In the genomic region with DNA sequence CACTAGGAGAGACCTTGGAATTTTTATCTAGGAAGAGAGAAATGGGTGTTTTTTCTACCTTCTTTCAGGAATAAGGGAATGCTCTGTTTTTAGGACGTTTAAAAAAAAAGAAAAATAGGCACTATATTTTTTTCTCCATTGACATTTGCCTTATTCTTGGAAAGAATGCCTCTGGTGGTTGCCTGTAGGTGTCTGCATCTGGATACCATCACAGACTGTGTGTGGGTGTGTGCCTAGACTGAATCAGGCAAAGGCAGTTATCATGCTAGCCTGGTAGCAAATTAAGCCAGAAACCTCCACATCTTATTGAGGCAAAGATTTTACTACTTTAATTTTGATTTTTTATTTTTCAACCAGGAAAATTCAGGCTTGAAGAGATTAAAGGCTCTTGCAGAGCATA, we compare ENCODE assay signal across 20 cellular contexts.
DNase-seq lines count a peak whose midpoint lies in the region; ATAC-seq and TF ChIP-seq lines count a peak whose summit lies in the region.
"Had no signal": no experiment of that assay in that cellular context is flagged by ENCODE, and none has a peak within 500 bp of the region (broad histone marks: within the 10 kb centered on the region; RNA-seq: fewer than 3 reads in every experiment).

No MANE protein-coding gene starts in this region.

- H3K4me1 Mint-ChIP-seq in immature natural killer cell = no peaks in the 10 kb centered on the region
- H3K4me1 Mint-ChIP-seq: activated T-helper 17 cell treated with anti-CD3 and anti-CD28 coated beads, Interleukin-2, amount 50 U/mL, for 72 hours had no signal

- no peak for TF ChIP-seq POLR2A in IMR-90 (IDR thresholded peaks at IDR 0.05; ENCODE audit: low read depth, low read length)

- POLR2A ChIA-PET in IMR-90 (lab: Charles Lee; ENCODE audit: unreplicated experiment) = no interaction called here

- H2BK5ac ChIP-seq in IMR-90 (ENCODE audit: low read depth, low read length, poor library complexity, severe bottlenecking) = no peak overlapping the region

- H4K8ac ChIP-seq in IMR-90 (ENCODE audit: low read depth in 2 of 2, low read length in 2 of 2) = no peak overlapping the region

- H2AFZ ChIP-seq in IMR-90 (replicated peaks; ENCODE audit: low read length, poor library complexity) = no peak overlapping the region

- no peak overlapping the region for H2BK20ac ChIP-seq in IMR-90 (ENCODE audit: low read depth, low read length)

- no peaks in the 10 kb centered on the region for H3K79me1 ChIP-seq in IMR-90 (ENCODE audit: low read depth in 1 of 2, low read length in 2 of 2)

- H4K91ac ChIP-seq in IMR-90 (ENCODE audit: insufficient read depth, low read depth, low read length) = no peak overlapping the region

- H3K27me3 ChIP-seq in IMR-90 (ENCODE audit: control insufficient read depth, insufficient read depth, low read length) = no peaks in the 10 kb centered on the region
- no peaks in the 10 kb centered on the region for H3K27me3 ChIP-seq in HAP-1 (ENCODE audit: low read depth)
- H3K27me3 ChIP-seq: cardiac muscle cell, heart left ventricle, SJCRH30, tibial artery had no signal

- peak; percentile 48 for DNase-seq in AG20443 (ENCODE audit: low spot score)
- DNase-seq in IMR-90 = peak; percentile 25
- peak; percentile 18 for DNase-seq in choroid plexus epithelial cell (ENCODE audit: low read depth)
- peak; percentile 38 for DNase-seq in inferior parietal cortex (ENCODE audit: extremely low spot score)
- DNase-seq in HAP-1 (ENCODE audit: low spot score in 2 of 2) = no peak
- DNase-seq in immature natural killer cell = no peak
- no peak for DNase-seq in activated naive CD4-positive, alpha-beta T cell treated with anti-CD3 and anti-CD28 coated beads, Interleukin-2, amount 50 U/mL, for 16 hours
- DNase-seq in NCI-H1436 (lab: John Stamatoyannopoulos, UW) = no peak
- DNase-seq: activated naive CD8-positive, alpha-beta T cell treated with anti-CD3 and anti-CD28 coated beads, Interleukin-2, amount 50 U/mL, for 24 hours; AML-193; lower lobe of right lung; NCI-H1436 treated with DMSO at 0.1 percent for 48 hours; SJCRH30; stimulated activated naive CD4-positive, alpha-beta T cell treated with Interleukin-2 at 50 U/mL for 16 hours; T-helper 2 cell; tibial artery had no signal

- dilution Hi-C loops in IMR-90 (cut with HindIII; ENCODE audit: low sequenced_read_pairs, unreplicated experiment) = no loop called here

- H2BK120ac ChIP-seq in IMR-90 (ENCODE audit: low read depth, low read length) = no peak overlapping the region

- no TSS peak for BruUV-seq in IMR-90 (replicated peaks; lab: Mats Ljungman, UMichigan)

- H2BK15ac ChIP-seq in IMR-90 (ENCODE audit: low read depth, low read length) = no peak overlapping the region

- H3K27me3 Mint-ChIP-seq in immature natural killer cell (ENCODE audit: low read depth in 3 of 3) = peaks cover 0 to 4% (median 0%) of the 10 kb centered on the region in 3 donors
- H3K27me3 Mint-ChIP-seq: activated naive CD8-positive, alpha-beta T cell treated with anti-CD3 and anti-CD28 coated beads, Interleukin-2, amount 50 U/mL, for 24 hours; activated T-helper 17 cell treated with anti-CD3 and anti-CD28 coated beads, Interleukin-2, amount 50 U/mL, for 72 hours had no signal

- H3K4me3 ChIP-seq in IMR-90 (ENCODE audit: insufficient read depth, low read depth, low read length) = no peak overlapping the region
- H3K4me3 ChIP-seq in choroid plexus epithelial cell (ENCODE audit: low read depth, low read length) = no peak overlapping the region
- H3K4me3 ChIP-seq in HAP-1 = no peak overlapping the region
- H3K4me3 ChIP-seq: cardiac muscle cell, heart left ventricle, lower lobe of right lung, SJCRH30, tibial artery had no signal

- no peak overlapping the region for H3K9ac ChIP-seq in IMR-90 (ENCODE audit: low read depth, low read length)

- intact Hi-C loops in IMR-90 (cut with micrococcal nuclease) = no loop called here

- no peak overlapping the region for H3K27ac Mint-ChIP-seq in immature natural killer cell
- H3K27ac Mint-ChIP-seq: activated naive CD8-positive, alpha-beta T cell treated with anti-CD3 and anti-CD28 coated beads, Interleukin-2, amount 50 U/mL, for 24 hours; activated T-helper 17 cell treated with anti-CD3 and anti-CD28 coated beads, Interleukin-2, amount 50 U/mL, for 72 hours had no signal

- peaks cover 0 to 2% (median 0%) of the 10 kb centered on the region in 6 donors for H3K9me3 Mint-ChIP-seq in immature natural killer cell
- H3K9me3 Mint-ChIP-seq: activated naive CD8-positive, alpha-beta T cell treated with anti-CD3 and anti-CD28 coated beads, Interleukin-2, amount 50 U/mL, for 24 hours; activated T-helper 17 cell treated with anti-CD3 and anti-CD28 coated beads, Interleukin-2, amount 50 U/mL, for 72 hours had no signal

- in situ Hi-C loops in IMR-90 (cut with MboI; ENCODE audit: low sequenced_read_pairs) = no loop called here
- in situ Hi-C loops in HAP-1 (cut with MboI; ENCODE audit: low sequenced_read_pairs) = no loop called here

- CTCF ChIA-PET in IMR-90 (lab: Yijun Ruan, JAX) = no interaction called here

- no peak overlapping the region for H3K4ac ChIP-seq in IMR-90 (ENCODE audit: low read depth, low read length)

- no peak overlapping the region for H3K4me3 Mint-ChIP-seq in immature natural killer cell
- H3K4me3 Mint-ChIP-seq: activated naive CD8-positive, alpha-beta T cell treated with anti-CD3 and anti-CD28 coated beads, Interleukin-2, amount 50 U/mL, for 24 hours; activated T-helper 17 cell treated with anti-CD3 and anti-CD28 coated beads, Interleukin-2, amount 50 U/mL, for 72 hours had no signal

- no peak overlapping the region for H3K14ac ChIP-seq in IMR-90 (replicated peaks; ENCODE audit: low read depth, low read length)

- H3K9me1 ChIP-seq in IMR-90 (ENCODE audit: insufficient read depth, low read length) = no peaks in the 10 kb centered on the region

- no peak overlapping the region for H2AK5ac ChIP-seq in IMR-90 (ENCODE audit: low read depth, low read length)

- no peak for TF ChIP-seq RAD21 in IMR-90 (IDR thresholded peaks at IDR 0.05; ENCODE audit: low read length)

- H3K27ac ChIP-seq in IMR-90 (ENCODE audit: insufficient read depth, low read length) = no peak overlapping the region
- H3K27ac ChIP-seq: cardiac muscle cell, heart left ventricle, lower lobe of right lung, SJCRH30, tibial artery had no signal

- H3K18ac ChIP-seq in IMR-90 (ENCODE audit: low read depth, low read length) = no peak overlapping the region

- H2AK9ac ChIP-seq in IMR-90 (replicated peaks; ENCODE audit: low read depth, low read length, poor library complexity) = no peak overlapping the region

- H3K4me1 ChIP-seq in IMR-90 (ENCODE audit: control insufficient read depth, insufficient read depth, low read length) (no peaks in the 10 kb centered on the region), HAP-1 (no peaks in the 10 kb centered on the region)
- H3K4me1 ChIP-seq: heart left ventricle, lower lobe of right lung, SJCRH30, tibial artery had no signal

- H3K23ac ChIP-seq in IMR-90 (ENCODE audit: low read depth, low read length) = no peak overlapping the region

- H4K20me1 ChIP-seq in IMR-90 (ENCODE audit: insufficient read depth, low read length) = no peaks in the 10 kb centered on the region

- H3K4me2 ChIP-seq in IMR-90 (ENCODE audit: low read depth, low read length) = no peak overlapping the region

- H3K36me3 ChIP-seq in IMR-90 (ENCODE audit: control insufficient read depth, insufficient read depth, low read length) = no peaks in the 10 kb centered on the region
- no peaks in the 10 kb centered on the region for H3K36me3 ChIP-seq in HAP-1 (replicated peaks)
- H3K36me3 ChIP-seq: cardiac muscle cell, heart left ventricle, lower lobe of right lung, SJCRH30, tibial artery had no signal

- TF ChIP-seq CTCF in IMR-90 (conservative IDR thresholded peaks at IDR 0.05; ENCODE audit: low read depth, low read length) (no peak), choroid plexus epithelial cell (conservative IDR thresholded peaks at IDR 0.05; ENCODE audit: low read depth, low read length) (peak; percentile 13)

- H3K9me3 ChIP-seq in IMR-90 (ENCODE audit: control insufficient read depth, insufficient read depth, low read length) (no peaks in the 10 kb centered on the region), HAP-1 (no peaks in the 10 kb centered on the region)
- H3K9me3 ChIP-seq: heart left ventricle, lower lobe of right lung, SJCRH30, tibial artery had no signal

- H4K5ac ChIP-seq in IMR-90 (ENCODE audit: low read depth, low read length) = no peak overlapping the region

- no peak overlapping the region for H3K56ac ChIP-seq in IMR-90 (ENCODE audit: extremely low read depth, insufficient read depth, low read length)

- ATAC-seq in IMR-90 (ENCODE audit: low read depth) = no peak
- ATAC-seq: activated naive CD8-positive, alpha-beta T cell treated with anti-CD3 and anti-CD28 coated beads, Interleukin-2, amount 50 U/mL, for 24 hours; activated T-helper 17 cell treated with anti-CD3 and anti-CD28 coated beads, Interleukin-2, amount 50 U/mL, for 72 hours; lower lobe of right lung; sciatic nerve had no signal

- peaks cover 0 to 6% (median 0%) of the 10 kb centered on the region in 3 donors for H3K36me3 Mint-ChIP-seq in immature natural killer cell

- WGBS in IMR-90 (ENCODE audit: extremely low coverage in 2 of 2, insufficient read length in 1 of 2), 2 experiments = no CpG with 5 or more reads among the region's 1 CpG

TF ChIP-seq in IMR-90, 13 proteins besides CTCF, POLR2A, EP300 and RAD21:
- TF ChIP-seq SMC3 (IDR thresholded peaks at IDR 0.05; ENCODE audit: low read depth, low read length) = no peak
- TF ChIP-seq MXI1 (IDR thresholded peaks at IDR 0.05; ENCODE audit: borderline replicate concordance, low read depth, low read length) = no peak
- TF ChIP-seq ELK1 (IDR thresholded peaks at IDR 0.05; ENCODE audit: borderline replicate concordance, low read depth, low read length) = no peak
- no peak for TF ChIP-seq CHD1 (IDR thresholded peaks at IDR 0.05; ENCODE audit: low read depth, low read length)
- TF ChIP-seq RFX5 (IDR thresholded peaks at IDR 0.05; ENCODE audit: low read depth, low read length) = no peak

Comparison
In these comparisons a context has a peak if more than half of its experiments do, and no peak if none do; other contexts are left out.
1. DNase-seq: peak in AG20443 (single experiment), IMR-90 (single experiment), choroid plexus epithelial cell (single experiment) and inferior parietal cortex (single experiment); none in HAP-1 (0 of 2), immature natural killer cell (0 of 3), activated naive CD4-positive, alpha-beta T cell treated with anti-CD3 and anti-CD28 coated beads, Interleukin-2, amount 50 U/mL, for 16 hours (single experiment) and NCI-H1436 (single experiment).